1 cellular context compared by ENCODE assay signal in genomic region chr2:169849710-169850109, GRCh38.
TF ChIP-seq lines count a peak whose summit lies in the region.

No MANE protein-coding gene starts in this region.

TF ChIP-seq in HepG2, 621 proteins besides CTCF, POLR2A, EP300 and RAD21:
- TF ChIP-seq MLX (CRISPR knock-in tag; IDR thresholded peaks at IDR 0.05) (no peak), PAF1 (CRISPR knock-in tag; IDR thresholded peaks at IDR 0.05) (no peak), JUN (CRISPR knock-in tag; IDR thresholded peaks at IDR 0.05) (no peak), TBX2 (CRISPR knock-in tag; IDR thresholded peaks at IDR 0.05; ENCODE audit: borderline replicate concordance) (no peak), PHF21A (CRISPR knock-in tag; IDR thresholded peaks at IDR 0.05) (no peak), ZNF280B (CRISPR knock-in tag; IDR thresholded peaks at IDR 0.05; ENCODE audit: borderline replicate concordance) (no peak), TAF1 (CRISPR knock-in tag; IDR thresholded peaks at IDR 0.05) (no peak), MLLT10 (CRISPR knock-in tag; IDR thresholded peaks at IDR 0.05) (no peak), HOXD1 (CRISPR knock-in tag; IDR thresholded peaks at IDR 0.05) (no peak), AHR (CRISPR knock-in tag; IDR thresholded peaks at IDR 0.05) (no peak), AKNA (CRISPR knock-in tag; IDR thresholded peaks at IDR 0.05; ENCODE audit: borderline replicate concordance) (no peak), GABPA (IDR thresholded peaks at IDR 0.05; ENCODE audit: low read depth, low read length) (no peak), GABPA (CRISPR knock-in tag; IDR thresholded peaks at IDR 0.05; ENCODE audit: low read depth) (no peak), ELF4 (CRISPR knock-in tag; IDR thresholded peaks at IDR 0.05; ENCODE audit: borderline replicate concordance) (no peak), STAT6 (CRISPR knock-in tag; IDR thresholded peaks at IDR 0.05; ENCODE audit: borderline replicate concordance) (no peak), MBNL3 (CRISPR knock-in tag; conservative IDR thresholded peaks at IDR 0.05) (no peak), KMT2A (CRISPR knock-in tag; IDR thresholded peaks at IDR 0.05) (no peak), HHEX (CRISPR knock-in tag; IDR thresholded peaks at IDR 0.05) (no peak), TOPORS (CRISPR knock-in tag; IDR thresholded peaks at IDR 0.05) (no peak)
- TF ChIP-seq, protein P1, sequence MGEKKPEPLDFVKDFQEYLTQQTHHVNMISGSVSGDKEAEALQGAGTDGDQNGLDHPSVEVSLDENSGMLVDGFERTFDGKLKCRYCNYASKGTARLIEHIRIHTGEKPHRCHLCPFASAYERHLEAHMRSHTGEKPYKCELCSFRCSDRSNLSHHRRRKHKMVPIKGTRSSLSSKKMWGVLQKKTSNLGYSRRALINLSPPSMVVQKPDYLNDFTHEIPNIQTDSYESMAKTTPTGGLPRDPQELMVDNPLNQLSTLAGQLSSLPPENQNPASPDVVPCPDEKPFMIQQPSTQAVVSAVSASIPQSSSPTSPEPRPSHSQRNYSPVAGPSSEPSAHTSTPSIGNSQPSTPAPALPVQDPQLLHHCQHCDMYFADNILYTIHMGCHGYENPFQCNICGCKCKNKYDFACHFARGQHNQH (CRISPR knock-in tag; IDR thresholded peaks at IDR 0.05): no peak
- TF ChIP-seq, protein P2, sequence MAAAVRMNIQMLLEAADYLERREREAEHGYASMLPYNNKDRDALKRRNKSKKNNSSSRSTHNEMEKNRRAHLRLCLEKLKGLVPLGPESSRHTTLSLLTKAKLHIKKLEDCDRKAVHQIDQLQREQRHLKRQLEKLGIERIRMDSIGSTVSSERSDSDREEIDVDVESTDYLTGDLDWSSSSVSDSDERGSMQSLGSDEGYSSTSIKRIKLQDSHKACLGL (CRISPR knock-in tag; IDR thresholded peaks at IDR 0.05): no peak
